10 cellular contexts compared by ENCODE assay signal in genomic region chr5:137398175-137398574, GRCh38.
"Had no signal": no experiment of that assay in that cellular context is flagged by ENCODE, and none has a peak within 500 bp of the region (broad histone marks: within the 10 kb centered on the region; RNA-seq: fewer than 3 reads in every experiment).

No MANE protein-coding gene starts in this region.

- H3K36me3 Mint-ChIP-seq: IgD-negative memory B cell had no signal

- H3K27ac ChIP-seq: GM23248, HL-60 had no signal

- DNase-seq: GM23248, GOT3, H7, HFFc6, KBM-7 had no signal

- H3K9me3 Mint-ChIP-seq: HFFc6 had no signal

- H2AFZ ChIP-seq: GM23248 had no signal

- H3K27ac Mint-ChIP-seq: HFFc6, IgD-negative memory B cell had no signal

- H3K9me3 ChIP-seq: HAP-1 had no signal

- H3K4me1 Mint-ChIP-seq: IgD-negative memory B cell had no signal

- H3K4me1 ChIP-seq: HAP-1 had no signal

- H3K36me3 ChIP-seq: HAP-1 had no signal

- ATAC-seq: HCT116, HepG2 had no signal

- H3K9ac ChIP-seq: GM23248 had no signal

- H3K4me3 Mint-ChIP-seq: HFFc6, IgD-negative memory B cell had no signal

- H3K4me3 ChIP-seq: GM23248, HAP-1 had no signal
